ENCODE assay signal across 28 cellular contexts in the genomic region with DNA sequence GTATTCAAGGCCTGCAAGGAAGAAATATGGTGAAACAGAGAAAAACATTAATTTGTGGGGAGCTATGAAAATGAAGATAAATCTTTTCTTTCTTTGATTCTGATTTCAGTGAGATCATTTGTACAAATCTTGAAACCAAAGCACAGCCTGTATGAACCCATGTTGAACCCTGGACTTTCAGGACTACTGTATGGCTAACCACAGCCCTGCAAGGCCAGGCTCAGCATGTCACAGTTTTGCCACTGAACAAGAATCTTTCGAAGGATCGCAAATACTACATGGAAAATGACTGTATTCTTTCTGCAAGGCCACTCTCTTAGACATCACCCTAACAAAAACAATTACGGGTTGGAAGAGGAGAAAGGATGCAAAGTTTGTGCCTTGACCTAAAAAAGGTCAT.
"Had no signal": no experiment of that assay in that cellular context is flagged by ENCODE, and none has a peak within 500 bp of the region (broad histone marks: within the 10 kb centered on the region; RNA-seq: fewer than 3 reads in every experiment).

No MANE protein-coding gene starts in this region.

- H2AFZ ChIP-seq: neural progenitor cell, parathyroid adenoma had no signal

- ATAC-seq: natural killer cell; psoas muscle; right cardiac atrium; stimulated activated memory B cell treated with anti-CD40 and anti-IgM and Interleukin-4, amounts not matched to agents 10 μg/mL and 1 μg/mL and 100 μg/mL, for 72 hours; stimulated activated naive CD8-positive, alpha-beta T cell treated with anti-CD3 and anti-CD28 coated beads, Interleukin-15, amount 100 ng/mL, for 72 hours; stimulated activated naive CD8-positive, alpha-beta T cell treated with anti-CD3 and anti-CD28 coated beads, Interleukin-15, Interleukin-2, amounts not matched to agents 100 U/mL and 50 U/mL, for 24 hours; upper lobe of right lung had no signal

- DNase-seq: natural killer cell; occipital lobe; ovary; posterior cingulate gyrus; psoas muscle; right cardiac atrium; right lobe of liver; sigmoid colon; spleen; stimulated activated CD4-positive, alpha-beta T cell treated with anti-CD3 and anti-CD28 coated beads, Interleukin-12 subunit alpha, Interleukin-12 subunit beta, amount 100 ng/mL, for 4 hours; stimulated activated CD4-positive, alpha-beta T cell treated with anti-CD3 and anti-CD28 coated beads, Interleukin-1b, Interleukin-23, amount 100 ng/mL, for 48 hours; stimulated activated CD4-positive, alpha-beta T cell treated with anti-CD3 and anti-CD28 coated beads, Interleukin-4, amount 100 ng/mL, for 1 hour; stimulated activated CD4-positive, alpha-beta T cell treated with anti-CD3 and anti-CD28 coated beads, Interleukin-4, amount 100 ng/mL, for 4 hours; stimulated activated CD8-positive, alpha-beta memory T cell treated with anti-CD3 and anti-CD28 coated beads, Interleukin-4, amount 100 ng/mL, for 48 hours; stimulated activated naive CD4-positive, alpha-beta T cell; stimulated activated naive CD8-positive, alpha-beta T cell treated with anti-CD3 and anti-CD28 coated beads, Interleukin-15, amount 100 ng/mL, for 72 hours; stimulated activated naive CD8-positive, alpha-beta T cell treated with anti-CD3 and anti-CD28 coated beads, Interleukin-15, Interleukin-2, amounts not matched to agents 100 U/mL and 50 U/mL, for 24 hours; substantia nigra; testis; tibial artery; transverse colon; upper lobe of right lung; uterus had no signal

- H3K9me3 ChIP-seq: ovary, psoas muscle, right lobe of liver, sigmoid colon, spleen, suprapubic skin, testis, tibial artery, transverse colon, upper lobe of right lung, uterus had no signal

- H3K4me3 ChIP-seq: neural progenitor cell, ovary, psoas muscle, right lobe of liver, sigmoid colon, smooth muscle cell, spleen, suprapubic skin, testis, tibial artery, transverse colon, upper lobe of right lung, uterus had no signal

- H3K27ac ChIP-seq: neural progenitor cell, ovary, parathyroid adenoma, psoas muscle, right lobe of liver, sigmoid colon, spleen, suprapubic skin, testis, tibial artery, transverse colon, upper lobe of right lung, uterus had no signal

- H3K4me2 ChIP-seq: neural progenitor cell, smooth muscle cell had no signal

- H3K9ac ChIP-seq: neural progenitor cell, parathyroid adenoma had no signal

- H3K4me1 ChIP-seq: parathyroid adenoma, psoas muscle, spleen, testis, tibial artery, upper lobe of right lung, uterus had no signal

- H3K27me3 ChIP-seq: neural progenitor cell, ovary, right lobe of liver, sigmoid colon, spleen, suprapubic skin, testis, tibial artery, transverse colon, upper lobe of right lung, uterus had no signal

- H3K79me2 ChIP-seq: parathyroid adenoma had no signal

- H3K36me3 ChIP-seq: neural progenitor cell, ovary, right lobe of liver, sigmoid colon, spleen, suprapubic skin, tibial artery, transverse colon, upper lobe of right lung, uterus had no signal
